9 cellular contexts compared by ENCODE assay signal in the genomic region with DNA sequence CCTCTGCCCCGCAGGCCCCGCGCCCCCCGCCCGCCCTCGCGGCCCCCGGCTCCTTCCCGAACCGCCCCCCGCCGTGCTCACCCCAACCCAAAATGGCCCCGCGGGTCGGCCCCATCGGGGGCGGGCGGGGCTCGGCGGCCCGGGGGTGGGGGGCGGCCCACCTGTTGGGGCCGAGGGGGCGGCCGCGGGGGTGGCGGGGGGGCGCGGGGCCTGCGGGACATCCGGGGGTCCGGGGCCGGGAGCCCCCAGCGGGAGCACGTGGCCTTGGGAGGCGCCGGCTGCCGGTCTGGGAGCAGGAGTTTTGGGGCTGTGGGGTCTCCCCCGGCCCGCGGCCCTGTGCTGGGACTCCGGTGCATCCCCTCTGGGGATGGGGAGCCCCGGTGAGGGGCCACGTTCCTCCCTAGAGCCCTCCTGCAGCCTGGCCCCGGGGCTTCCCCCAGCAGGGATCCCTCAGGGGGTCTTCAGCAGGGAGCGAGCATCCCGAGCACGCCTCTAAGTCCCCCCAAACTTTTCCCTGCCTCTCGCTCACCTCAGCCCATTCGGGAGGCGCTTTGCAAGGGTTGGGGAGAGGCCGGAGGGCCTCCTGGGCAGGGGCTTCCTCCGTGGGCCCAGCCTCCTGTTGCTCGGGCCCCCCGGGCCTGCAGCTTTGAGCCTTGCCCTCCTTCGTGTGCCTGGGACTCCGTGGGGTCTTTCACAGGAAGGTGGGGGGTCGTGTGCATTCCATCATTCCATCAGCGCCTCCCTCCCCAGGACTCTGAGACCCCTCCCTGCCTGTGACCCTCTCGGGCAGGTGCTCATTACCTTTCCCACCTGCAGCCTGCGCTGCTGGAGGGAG. TPM values are rescaled to one million over a fixed set of nuclear protein-coding genes. Genes with fewer than 3 reads are reported as not detected.
DNase-seq lines count a peak whose midpoint lies in the region; ATAC-seq and TF ChIP-seq lines count a peak whose summit lies in the region.
"Had no signal": no experiment of that assay in that cellular context is flagged by ENCODE, and none has a peak within 500 bp of the region (broad histone marks: within the 10 kb centered on the region; RNA-seq: fewer than 3 reads in every experiment).

No MANE protein-coding gene starts in this region.

- H3K79me1 ChIP-seq in neuronal stem cell (ENCODE audit: low read depth, low read length), result peaks cover 23% of the 10 kb centered on the region

- H4K8ac ChIP-seq in neuronal stem cell (ENCODE audit: low read depth, low read length), result peak overlapping the region; percentile 43

- peak overlapping the region; percentile 82 for H3K14ac ChIP-seq in neuronal stem cell (ENCODE audit: low read length)

- peak overlapping the region; percentile 90 for H3K27ac Mint-ChIP-seq in endodermal cell

- H3K18ac ChIP-seq in neuronal stem cell (ENCODE audit: low read length), result peak overlapping the region; percentile 93

- peaks cover 64% of the 10 kb centered on the region for H3K79me2 ChIP-seq in OCI-LY3 (ENCODE audit: low read length)

- ATAC-seq in GM18873 (IDR thresholded peaks at IDR 0.05; ENCODE audit: low FRiP score, unreplicated experiment) (no peak), GM21786 (IDR thresholded peaks at IDR 0.05; ENCODE audit: unreplicated experiment) (no peak)

- H3K4me1 ChIP-seq in ES-I3 (ENCODE audit: insufficient read depth, low read length) (peaks cover 4% of the 10 kb centered on the region; the same call in 1 of the 2 replicates), OCI-LY3 (ENCODE audit: low read length) (peaks cover 21% of the 10 kb centered on the region), endodermal cell (ENCODE audit: control insufficient read depth, insufficient read depth, low read length) (peaks cover 4% of the 10 kb centered on the region), neuronal stem cell (ENCODE audit: control insufficient read depth in 2 of 2, insufficient read depth in 1 of 2, low read depth in 1 of 2, low read length in 2 of 2) (peaks cover 21 to 23% of the 10 kb centered on the region in 2 donors)

- H2AK5ac ChIP-seq in neuronal stem cell (ENCODE audit: low read depth, low read length), result peak overlapping the region; percentile 100

- peak overlapping the region; percentile 96 for H2BK5ac ChIP-seq in neuronal stem cell (ENCODE audit: low read length)

- H4K91ac ChIP-seq in neuronal stem cell (ENCODE audit: low read depth, low read length, poor library complexity), result no peak overlapping the region

- H3K4me1 Mint-ChIP-seq in endodermal cell, result peaks cover 6% of the 10 kb centered on the region

- H3K27me3 Mint-ChIP-seq in endodermal cell (ENCODE audit: insufficient read depth), result peaks cover 8% of the 10 kb centered on the region

- H2BK15ac ChIP-seq in neuronal stem cell (ENCODE audit: low read length), result peak overlapping the region; percentile 58

- H3K4me3 ChIP-seq in OCI-LY3 (ENCODE audit: low read length) (peak overlapping the region; percentile 83), endodermal cell (ENCODE audit: low read length) (peak overlapping the region; percentile 88), neuronal stem cell (ENCODE audit: low read length in 2 of 2) (peak overlapping the region; percentile 72 to 89)

- DNase-seq in endodermal cell (no peak), neuronal stem cell (ENCODE audit: low spot score) (no peak), EL (no peak), HT-29 (ENCODE audit: low spot score) (no peak)

- H4K20me1 ChIP-seq in OCI-LY3 (ENCODE audit: insufficient read depth, low read length), result peaks cover 33% of the 10 kb centered on the region

- WGBS in endodermal cell (ENCODE audit: insufficient coverage in 1 of 2, insufficient read length in 1 of 2), 2 experiments, result 2 to 3% methylated on average over 12 to 51 of the region's 61 CpGs
- whole genome bisulfite sequencing in neuronal stem cell (ENCODE audit: extremely low coverage in 2 of 2, insufficient read length in 2 of 2, insufficient replicate concordance in 1 of 2), 2 donors, result no CpG with 5 or more reads among the region's 61 CpGs

- H3K36me3 Mint-ChIP-seq in endodermal cell (ENCODE audit: low read depth), result peaks cover 23% of the 10 kb centered on the region

- H3K9ac ChIP-seq in ES-I3 (ENCODE audit: low read depth, low read length) (peak overlapping the region; percentile 92), OCI-LY3 (ENCODE audit: low read length) (peak overlapping the region; percentile 92), endodermal cell (ENCODE audit: extremely low read depth, low read length, poor library complexity, severe bottlenecking) (peak overlapping the region; percentile 76), neuronal stem cell (ENCODE audit: low read depth, low read length, poor library complexity) (peak overlapping the region; percentile 92)

- no peak for TF ChIP-seq CTCF in OCI-LY3 (IDR thresholded peaks at IDR 0.05; ENCODE audit: low read depth, low read length)
- TF ChIP-seq CTCF in endodermal cell (conservative IDR thresholded peaks at IDR 0.05), result no peak

- peak overlapping the region; percentile 97 for H3K4ac ChIP-seq in neuronal stem cell (ENCODE audit: low read length)

- no peak overlapping the region for H2BK12ac ChIP-seq in neuronal stem cell (ENCODE audit: low read length)

- H3K23ac ChIP-seq in neuronal stem cell (ENCODE audit: low read depth, low read length, poor library complexity), result peak overlapping the region; percentile 91

- H3K9me3 ChIP-seq in ES-I3 (ENCODE audit: control insufficient read depth, insufficient read depth, low read length) (no peaks in the 10 kb centered on the region), OCI-LY3 (ENCODE audit: insufficient read depth, low read length) (no peaks in the 10 kb centered on the region), endodermal cell (ENCODE audit: control insufficient read depth, low read length) (no peaks in the 10 kb centered on the region), neuronal stem cell (replicated peaks in 1 of 2; ENCODE audit: control insufficient read depth in 2 of 2, insufficient read depth in 1 of 2, low read depth in 1 of 2, low read length in 2 of 2) (peaks cover 0 to 5% of the 10 kb centered on the region in 2 donors)

- H3K27me3 ChIP-seq in OCI-LY3 (ENCODE audit: low read depth, low read length) (no peaks in the 10 kb centered on the region), endodermal cell (ENCODE audit: control insufficient read depth, insufficient read depth, low read length, poor library complexity, severe bottlenecking) (no peaks in the 10 kb centered on the region), neuronal stem cell (ENCODE audit: control insufficient read depth in 3 of 3, insufficient read depth in 3 of 3, low read depth in 1 of 3, low read length in 3 of 3) (no peaks in the 10 kb centered on the region)

- peak overlapping the region; percentile 85 for H3K4me3 Mint-ChIP-seq in endodermal cell

- H2BK120ac ChIP-seq in neuronal stem cell (ENCODE audit: low read depth, low read length), result peak overlapping the region; percentile 81

- H3K27ac ChIP-seq in OCI-LY3 (ENCODE audit: low read length), result peak overlapping the region; percentile 39
- H3K27ac ChIP-seq in endodermal cell (ENCODE audit: low read depth, low read length), result no peak overlapping the region
- H3K27ac ChIP-seq in neuronal stem cell (replicated peaks; ENCODE audit: low read length), result peak overlapping the region; percentile 27

- H2AFZ ChIP-seq in OCI-LY3 (ENCODE audit: low read depth, low read length), result no peak overlapping the region
- H2AFZ ChIP-seq in neuronal stem cell (ENCODE audit: low read length), result peak overlapping the region; percentile 44

- peak overlapping the region; percentile 97 for H3K4me2 ChIP-seq in OCI-LY3 (ENCODE audit: low read length)
- peak overlapping the region; percentile 89 for H3K4me2 ChIP-seq in neuronal stem cell (ENCODE audit: insufficient read depth, low read length, poor library complexity, severe bottlenecking)

- H3K9me3 Mint-ChIP-seq in endodermal cell, result no peaks in the 10 kb centered on the region

- no peaks in the 10 kb centered on the region for H3K36me3 ChIP-seq in ES-I3 (ENCODE audit: insufficient read depth, low read length)
- peaks cover 24% of the 10 kb centered on the region for H3K36me3 ChIP-seq in OCI-LY3 (replicated peaks; ENCODE audit: low read depth, low read length)
- peaks cover 19% of the 10 kb centered on the region for H3K36me3 ChIP-seq in endodermal cell (ENCODE audit: control insufficient read depth, insufficient read depth, low read length)
- peaks cover 9 to 35% of the 10 kb centered on the region in 2 donors for H3K36me3 ChIP-seq in neuronal stem cell (replicated peaks in 1 of 2; ENCODE audit: control insufficient read depth in 2 of 2, insufficient read depth in 2 of 2, low read length in 2 of 2)

RNA-seq across cellular contexts. Expression of a gene that starts 0.7 kb away (rescaled TPM):
- total RNA-seq in endodermal cell, result 100 to 1,000 TPM; 245 to 246 TPM
- 182 TPM for polyA plus RNA-seq in endodermal cell (2013, experiment 1 of 2)
- polyA plus RNA-seq in endodermal cell (2013, experiment 2 of 2), result 153 TPM
- polyA plus RNA-seq in neuronal stem cell (2013, experiment 1 of 2), result 199 TPM
- 194 TPM for polyA plus RNA-seq in neuronal stem cell (2013, experiment 2 of 2)
- 120 and 136 TPM in 2 replicates for total RNA-seq in HT-29 (2014; rRNA removed; shearing (Covaris generic))

RNA-seq across cellular contexts. Expression of a gene that starts 22.0 kb away (rescaled TPM):
- 1 to 10 TPM; 1.9 to 3.5 TPM for total RNA-seq in endodermal cell
- 0.57 TPM for polyA plus RNA-seq in endodermal cell (2013, experiment 1 of 2)
- 1.2 TPM for polyA plus RNA-seq in endodermal cell (2013, experiment 2 of 2)
- polyA plus RNA-seq in neuronal stem cell (2013, experiment 1 of 2), result 0.21 TPM
- polyA plus RNA-seq in neuronal stem cell (2013, experiment 2 of 2), result 0.21 TPM
- total RNA-seq in HT-29 (2014; rRNA removed; shearing (Covaris generic)), result not detected in 2 replicates
- total RNA-seq: M059J had no signal

RNA-seq across cellular contexts. Expression of a gene that starts 54.3 kb away (rescaled TPM):
- 1 to 10 TPM; 3.9 to 5.3 TPM for total RNA-seq in endodermal cell
- polyA plus RNA-seq in endodermal cell (2013, experiment 1 of 2), result 96.3 TPM
- polyA plus RNA-seq in endodermal cell (2013, experiment 2 of 2), result 93.1 TPM
- 16.9 TPM for polyA plus RNA-seq in neuronal stem cell (2013, experiment 1 of 2)
- polyA plus RNA-seq in neuronal stem cell (2013, experiment 2 of 2), result 15.2 TPM
- 267 and 274 TPM in 2 replicates for total RNA-seq in HT-29 (2014; rRNA removed; shearing (Covaris generic))

Comparison
In these comparisons a context has a peak if more than half of its experiments do, and no peak if none do; other contexts are left out.
1. RNA of a gene that starts 54.3 kb away (total RNA-seq): 267 to 274 TPM in HT-29; 3.9 to 5.3 TPM in endodermal cell; every median in the first group is over 10 times any median in the second.
2. Peak in every context shown above with its lines, with median percentiles within 50 percentile points of each other: H3K9ac ChIP-seq and H3K4me3 ChIP-seq.